ENCODE assay signal across 8 cellular contexts in the genomic region with DNA sequence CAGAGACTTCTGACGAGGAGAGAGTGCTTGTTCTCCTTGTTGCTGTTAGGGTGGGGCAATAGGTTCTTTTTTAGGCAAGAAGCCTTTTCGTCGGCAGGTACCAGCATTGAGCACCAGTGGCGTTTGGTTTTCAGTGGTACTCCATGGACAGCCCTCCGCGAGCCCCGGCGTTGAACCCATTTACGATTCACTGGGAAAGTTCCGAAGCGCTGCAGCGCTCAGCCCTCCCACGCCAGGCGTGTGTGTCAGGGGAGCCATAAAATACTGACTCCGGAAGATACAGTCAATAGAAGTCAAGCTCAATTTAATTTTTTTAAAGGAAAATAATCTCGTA. TPM values are rescaled to one million over a fixed set of nuclear protein-coding genes. Genes with fewer than 3 reads are reported as not detected.
DNase-seq lines count a peak whose midpoint lies in the region; ATAC-seq and TF ChIP-seq lines count a peak whose summit lies in the region.

No MANE protein-coding gene starts in this region.

- ATAC-seq in omental fat pad (ENCODE audit: low FRiP score), result peak; percentile 55
- no peak for ATAC-seq in HG03457 (IDR thresholded peaks at IDR 0.05; ENCODE audit: unreplicated experiment)
- no peak for ATAC-seq in HG03521 (IDR thresholded peaks at IDR 0.05; ENCODE audit: unreplicated experiment)

- DNase-seq in NCI-H526 treated with DMSO at 0.1 percent for 48 hours (lab: John Stamatoyannopoulos, UW) (peak; percentile 81), NCI-H526 (lab: John Stamatoyannopoulos, UW) (no peak), erythroblast (lab: John Stamatoyannopoulos, UW) (no peak), omental fat pad (ENCODE audit: low spot score) (peak; percentile 37), cortex of kidney (lab: John Stamatoyannopoulos, UW) (no peak)
- DNase-seq in activated CD4-positive, alpha-beta T cell treated with anti-CD3 and anti-CD28 coated beads for 4 hours, result peak; percentile 50 to 54

- TF ChIP-seq CTCF in omental fat pad (IDR thresholded peaks at IDR 0.05), result no peak

- TF ChIP-seq POLR2A in erythroblast (IDR thresholded peaks at IDR 0.05; ENCODE audit: low read length), result peak; percentile 71

RNA-seq across cellular contexts. Expression of gene ROCK1, which starts 0.5 kb away (rescaled TPM):
- total RNA-seq in omental fat pad, result 10 to 100 TPM; 50.2 to 99.1 (median 58.7) TPM

Comparison
In these comparisons a context has a peak if more than half of its experiments do, and no peak if none do; other contexts are left out.
1. DNase-seq: peak in NCI-H526 treated with DMSO at 0.1 percent for 48 hours (single experiment), activated CD4-positive, alpha-beta T cell treated with anti-CD3 and anti-CD28 coated beads for 4 hours (2 of 2) and omental fat pad (single experiment); none in NCI-H526 (0 of 2), erythroblast (0 of 2) and cortex of kidney (single experiment).